In genomic region chr4:170674176-170674575, GRCh38 we compare ENCODE assay signal across 20 cellular contexts.
DNase-seq lines count a peak whose midpoint lies in the region; ATAC-seq and TF ChIP-seq lines count a peak whose summit lies in the region.
"Had no signal": no experiment of that assay in that cellular context is flagged by ENCODE, and none has a peak within 500 bp of the region (broad histone marks: within the 10 kb centered on the region; RNA-seq: fewer than 3 reads in every experiment).

No MANE protein-coding gene starts in this region.

- H3K36me3 ChIP-seq in RWPE2 (ENCODE audit: low read depth): no peaks in the 10 kb centered on the region

- TF ChIP-seq CTCF in RWPE2 (IDR thresholded peaks at IDR 0.05; ENCODE audit: poor library complexity, severe bottlenecking): no peak

- H3K27ac ChIP-seq in RWPE2 (ENCODE audit: poor library complexity, severe bottlenecking): peak overlapping the region; percentile 31

- ATAC-seq in RWPE2 (ENCODE audit: low read depth): no peak
- ATAC-seq: K562 had no signal

- no peaks in the 10 kb centered on the region for H3K9me3 ChIP-seq in RWPE2 (ENCODE audit: severe bottlenecking)

- in situ Hi-C loops in ACHN (cut with HindIII; ENCODE audit: low pct_ligation_motif_present, low pct_unique_long_range_greater_than_20kb, low sequenced_read_pairs): no loop called here

- peaks cover 23% of the 10 kb centered on the region for H3K4me1 ChIP-seq in RWPE2 (ENCODE audit: insufficient read depth, poor library complexity, severe bottlenecking)

- DNase-seq in HCEC 1CT: peak; percentile 12
- DNase-seq in RWPE2 (ENCODE audit: low spot score): no peak
- peak; percentile 27 for DNase-seq in fibroblast of peridontal ligament (ENCODE audit: extremely low read depth)
- DNase-seq in NK-92 treated with Interleukin-12 subunit alpha and Interleukin-12 subunit beta, amount 100 ng/mL, for 24 hours (lab: John Stamatoyannopoulos, UW): no peak
- no peak for DNase-seq in ACHN
- DNase-seq in activated naive CD4-positive, alpha-beta T cell treated with anti-CD3 and anti-CD28 coated beads, Interleukin-2, amount 50 U/mL, for 16 hours: no peak
- DNase-seq in stimulated activated CD4-positive, alpha-beta T cell treated with anti-CD3 and anti-CD28 coated beads, Interleukin-15, amount 100 ng/mL, for 24 hours: no peak
- DNase-seq: C1 segment of cervical spinal cord; Calu3; CD8-positive, alpha-beta memory T cell; DMS153; NCI-H1092 treated with DMSO at 0.1 percent for 48 hours; NCI-H1436 treated with DMSO at 0.1 percent for 48 hours; NCI-H2029 treated with DMSO at 0.1 percent for 48 hours; NCI-H226; NCI-H510A treated with DMSO at 0.1 percent for 48 hours; NCI-H748 treated with DMSO at 0.1 percent for 48 hours; Right ventricle myocardium superior; SW 1271 had no signal

- H3K4me3 ChIP-seq in RWPE2 (ENCODE audit: severe bottlenecking): no peak overlapping the region
- H3K4me3 ChIP-seq: K562 had no signal

- no peaks in the 10 kb centered on the region for H3K27me3 ChIP-seq in RWPE2 (ENCODE audit: insufficient read depth, poor library complexity, severe bottlenecking)

Comparison
In these comparisons a context has a peak if more than half of its experiments do, and no peak if none do; other contexts are left out.
1. DNase-seq: peak in HCEC 1CT (single experiment) and fibroblast of peridontal ligament (single experiment); none in RWPE2 (single experiment), NK-92 treated with Interleukin-12 subunit alpha and Interleukin-12 subunit beta, amount 100 ng/mL, for 24 hours (single experiment), ACHN (single experiment), activated naive CD4-positive, alpha-beta T cell treated with anti-CD3 and anti-CD28 coated beads, Interleukin-2, amount 50 U/mL, for 16 hours (single experiment) and stimulated activated CD4-positive, alpha-beta T cell treated with anti-CD3 and anti-CD28 coated beads, Interleukin-15, amount 100 ng/mL, for 24 hours (single experiment).